8 cellular contexts compared by ENCODE assay signal in the genomic region with DNA sequence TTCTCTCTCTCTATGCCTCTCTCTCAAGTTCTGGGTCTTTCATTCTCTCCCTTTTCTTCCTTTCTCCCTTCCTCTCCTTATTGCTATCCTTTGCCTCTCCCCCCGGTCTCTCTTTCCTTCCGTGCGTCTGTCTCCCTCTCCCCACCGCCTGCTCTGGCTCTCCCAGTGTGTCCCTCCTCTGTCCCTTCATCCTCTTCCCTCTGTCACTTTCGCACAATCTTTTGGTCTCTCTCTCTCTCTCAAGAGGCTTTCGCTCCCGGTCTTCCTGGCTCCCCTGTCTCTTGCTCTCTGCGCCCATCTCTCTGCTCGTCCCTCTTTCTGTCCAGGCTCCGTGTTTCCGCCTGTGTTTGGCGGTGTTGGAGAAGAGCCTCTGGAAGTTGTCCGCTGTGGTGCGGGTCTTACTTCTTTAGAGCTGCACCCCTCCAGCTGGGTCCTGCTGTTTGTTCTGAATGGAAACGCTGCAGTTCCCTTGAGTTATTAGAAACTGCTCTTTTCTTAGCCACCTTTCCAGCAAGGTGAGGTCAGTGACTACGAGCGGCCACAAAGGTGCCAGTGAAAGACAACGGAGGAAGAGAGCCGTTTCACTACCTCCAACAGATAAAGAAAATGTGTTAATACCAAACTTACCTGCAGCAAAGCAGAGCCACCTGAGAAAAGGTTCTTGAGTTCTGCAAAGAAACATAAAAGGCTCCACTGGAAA. TPM values are rescaled to one million over a fixed set of nuclear protein-coding genes. Genes with fewer than 3 reads are reported as not detected.
DNase-seq lines count a peak whose midpoint lies in the region; ATAC-seq and TF ChIP-seq lines count a peak whose summit lies in the region.

No MANE protein-coding gene starts in this region.

- H3K36me3 ChIP-seq in iPS-18a (ENCODE audit: control insufficient read depth, low read depth, low read length) (no peaks in the 10 kb centered on the region), smooth muscle cell (ENCODE audit: low read depth) (no peaks in the 10 kb centered on the region), MM.1S (replicated peaks; ENCODE audit: insufficient read depth, low read length) (no peaks in the 10 kb centered on the region)

- H3K27ac Mint-ChIP-seq in activated naive CD8-positive, alpha-beta T cell: no peak overlapping the region

- ATAC-seq in HG02759 (IDR thresholded peaks at IDR 0.05; ENCODE audit: unreplicated experiment) (peak; percentile 4), GM18858 (IDR thresholded peaks at IDR 0.05; ENCODE audit: unreplicated experiment) (no peak)

- peaks cover 6% of the 10 kb centered on the region for H3K4me1 ChIP-seq in iPS-18a (ENCODE audit: control insufficient read depth, low read depth, low read length)
- peaks cover 6% of the 10 kb centered on the region for H3K4me1 ChIP-seq in smooth muscle cell (ENCODE audit: low read depth)
- H3K4me1 ChIP-seq in MM.1S (ENCODE audit: low read length): no peaks in the 10 kb centered on the region

- H3K36me3 Mint-ChIP-seq in activated naive CD8-positive, alpha-beta T cell: no peaks in the 10 kb centered on the region

- H3K27ac ChIP-seq in iPS-18a (ENCODE audit: low read length): no peak overlapping the region
- H3K27ac ChIP-seq in smooth muscle cell (ENCODE audit: low read depth): no peak overlapping the region
- H3K27ac ChIP-seq in MM.1S (ENCODE audit: low read length): no peak overlapping the region

- H3K9me3 Mint-ChIP-seq in activated naive CD8-positive, alpha-beta T cell (ENCODE audit: low read depth): no peaks in the 10 kb centered on the region

- DNase-seq in smooth muscle cell (lab: John Stamatoyannopoulos, UW; ENCODE audit: unreplicated experiment): no peak
- DNase-seq in MM.1S: no peak
- no peak for DNase-seq in AG08395 (ENCODE audit: low spot score)
- no peak for DNase-seq in activated CD4-positive, alpha-beta T cell treated with anti-CD3 and anti-CD28 coated beads for 1 hour

- H3F3A ChIP-seq in smooth muscle cell (ENCODE audit: low read depth): no peaks in the 10 kb centered on the region
- H3F3A ChIP-seq in MM.1S (ENCODE audit: insufficient read depth, low read length): no peaks in the 10 kb centered on the region

- H3K9ac ChIP-seq in iPS-18a (ENCODE audit: low read length): peak overlapping the region; percentile 49
- H3K9ac ChIP-seq in smooth muscle cell (ENCODE audit: low read depth): no peak overlapping the region
- H3K9ac ChIP-seq in MM.1S (ENCODE audit: low read length): no peak overlapping the region

- H3K4me3 ChIP-seq in iPS-18a (ENCODE audit: low read length): peak overlapping the region; percentile 74
- peak overlapping the region; percentile 59 for H3K4me3 ChIP-seq in smooth muscle cell
- no peak overlapping the region for H3K4me3 ChIP-seq in MM.1S (ENCODE audit: low read length)

- H3K4me2 ChIP-seq in smooth muscle cell (peak overlapping the region; percentile 80), MM.1S (ENCODE audit: low read depth, low read length) (no peak overlapping the region)

- H3K4me1 Mint-ChIP-seq in activated naive CD8-positive, alpha-beta T cell (ENCODE audit: low read depth): peaks cover 8% of the 10 kb centered on the region

- H3K9me3 ChIP-seq in iPS-18a (ENCODE audit: control insufficient read depth, low read depth, low read length): no peaks in the 10 kb centered on the region
- H3K9me3 ChIP-seq in smooth muscle cell (replicated peaks; ENCODE audit: low read depth): no peaks in the 10 kb centered on the region
- no peaks in the 10 kb centered on the region for H3K9me3 ChIP-seq in MM.1S (replicated peaks; ENCODE audit: insufficient read depth, low read length)

- peaks cover 49% of the 10 kb centered on the region for H3K27me3 Mint-ChIP-seq in activated naive CD8-positive, alpha-beta T cell

- H3K9me2 ChIP-seq in MM.1S (replicated peaks; ENCODE audit: insufficient read depth, low read length): no peaks in the 10 kb centered on the region

- TF ChIP-seq CTCF in smooth muscle cell (IDR thresholded peaks at IDR 0.05; ENCODE audit: borderline replicate concordance, insufficient read depth, poor library complexity, severe bottlenecking): no peak
- TF ChIP-seq CTCF in MM.1S (IDR thresholded peaks at IDR 0.05; ENCODE audit: low read length): no peak

- peak overlapping the region; percentile 62 for H3K4me3 Mint-ChIP-seq in activated naive CD8-positive, alpha-beta T cell

- peak overlapping the region; percentile 50 for H2AFZ ChIP-seq in smooth muscle cell (ENCODE audit: low read depth)
- H2AFZ ChIP-seq in MM.1S (ENCODE audit: low read length): no peak overlapping the region

- 8% methylated on average over 19 of the region's 19 CpGs for WGBS in smooth muscle cell (ENCODE audit: low lambda C conversion rate)

- H3K79me2 ChIP-seq in smooth muscle cell (ENCODE audit: low read depth): no peaks in the 10 kb centered on the region
- no peaks in the 10 kb centered on the region for H3K79me2 ChIP-seq in MM.1S (ENCODE audit: low read length)

- H3K27me3 ChIP-seq in iPS-18a (ENCODE audit: control insufficient read depth, insufficient read depth, low read length): peaks cover 52% of the 10 kb centered on the region
- peaks cover 92% of the 10 kb centered on the region for H3K27me3 ChIP-seq in smooth muscle cell (ENCODE audit: low read depth)
- H3K27me3 ChIP-seq in MM.1S (replicated peaks; ENCODE audit: insufficient read depth, low read length): no peaks in the 10 kb centered on the region; the same call in 1 of the 2 replicates

- H4K20me1 ChIP-seq in smooth muscle cell (ENCODE audit: low read depth): no peaks in the 10 kb centered on the region
- no peaks in the 10 kb centered on the region for H4K20me1 ChIP-seq in MM.1S (ENCODE audit: insufficient read depth, low read length)

RNA-seq across cellular contexts. Expression of a gene that starts 1.1 kb away (rescaled TPM):
- 0.13 and 1.2 TPM in 2 replicates for total RNA-seq in smooth muscle cell
- 0.03 and 0.24 TPM in 2 replicates for polyA plus RNA-seq in smooth muscle cell
